ENCODE assay signal across 19 cellular contexts in the genomic region with DNA sequence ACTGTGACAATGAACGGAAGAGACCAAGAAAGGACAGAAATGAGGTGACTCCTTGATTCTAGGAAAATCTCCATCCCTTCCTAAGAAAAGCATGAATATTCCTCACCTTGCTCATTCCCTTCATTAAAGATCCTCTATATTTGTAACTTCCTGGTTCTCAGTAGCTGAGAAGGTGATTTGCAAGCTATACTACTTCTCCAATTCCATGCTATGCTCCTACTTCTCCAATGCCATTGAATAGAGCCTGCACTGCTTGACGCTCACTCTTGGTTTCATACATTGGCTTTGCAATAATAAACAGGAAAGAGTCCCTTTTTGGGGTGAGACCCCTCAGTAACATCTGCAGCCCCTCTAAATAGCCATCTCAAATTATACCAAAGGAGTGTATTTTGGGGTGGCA. TPM values are rescaled to one million over a fixed set of nuclear protein-coding genes. Genes with fewer than 3 reads are reported as not detected.
"Had no signal": no experiment of that assay in that cellular context is flagged by ENCODE, and none has a peak within 500 bp of the region (broad histone marks: within the 10 kb centered on the region; RNA-seq: fewer than 3 reads in every experiment).

No MANE protein-coding gene starts in this region.

RNA-seq across cellular contexts. Expression of a gene that starts 50.3 kb away (rescaled TPM):
- total RNA-seq: cerebellum, endodermal cell, esophagus mucosa, gastrocnemius medialis, glomerular endothelial cell, liver, mammary epithelial cell, myocyte, osteocyte, prostate gland, right atrium auricular region, sciatic nerve, smooth muscle cell, stomach, subcutaneous adipose tissue, temporal lobe, thyroid gland, urinary bladder had no signal
- polyA plus RNA-seq: keratinocyte, liver, mammary epithelial cell, smooth muscle cell, stomach, urinary bladder had no signal
